1 cellular context compared by ENCODE assay signal in the genomic region with DNA sequence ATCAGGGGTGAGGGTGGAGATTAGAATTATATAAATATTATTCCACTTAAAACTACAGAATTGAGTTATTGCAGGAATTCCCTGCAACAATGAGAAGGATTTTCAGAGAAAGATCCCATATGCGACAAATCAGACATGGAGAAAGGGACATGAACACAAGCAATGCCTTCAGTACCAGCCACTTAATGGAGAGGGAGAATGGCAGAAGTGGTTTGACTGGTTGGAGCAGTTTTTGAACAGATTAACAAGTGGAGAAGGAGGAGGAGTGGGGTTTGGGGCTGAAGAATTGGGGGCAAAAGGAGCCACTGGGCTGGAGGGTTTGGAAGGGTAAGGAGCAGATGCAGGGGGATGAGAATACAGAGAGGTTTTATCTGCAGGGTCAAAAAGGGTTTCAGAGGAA.
TF ChIP-seq lines count a peak whose summit lies in the region.

No MANE protein-coding gene starts in this region.

TF ChIP-seq in WTC11, 78 proteins besides CTCF, POLR2A, EP300 and RAD21 (continued from another document):
- TF ChIP-seq, protein P1, sequence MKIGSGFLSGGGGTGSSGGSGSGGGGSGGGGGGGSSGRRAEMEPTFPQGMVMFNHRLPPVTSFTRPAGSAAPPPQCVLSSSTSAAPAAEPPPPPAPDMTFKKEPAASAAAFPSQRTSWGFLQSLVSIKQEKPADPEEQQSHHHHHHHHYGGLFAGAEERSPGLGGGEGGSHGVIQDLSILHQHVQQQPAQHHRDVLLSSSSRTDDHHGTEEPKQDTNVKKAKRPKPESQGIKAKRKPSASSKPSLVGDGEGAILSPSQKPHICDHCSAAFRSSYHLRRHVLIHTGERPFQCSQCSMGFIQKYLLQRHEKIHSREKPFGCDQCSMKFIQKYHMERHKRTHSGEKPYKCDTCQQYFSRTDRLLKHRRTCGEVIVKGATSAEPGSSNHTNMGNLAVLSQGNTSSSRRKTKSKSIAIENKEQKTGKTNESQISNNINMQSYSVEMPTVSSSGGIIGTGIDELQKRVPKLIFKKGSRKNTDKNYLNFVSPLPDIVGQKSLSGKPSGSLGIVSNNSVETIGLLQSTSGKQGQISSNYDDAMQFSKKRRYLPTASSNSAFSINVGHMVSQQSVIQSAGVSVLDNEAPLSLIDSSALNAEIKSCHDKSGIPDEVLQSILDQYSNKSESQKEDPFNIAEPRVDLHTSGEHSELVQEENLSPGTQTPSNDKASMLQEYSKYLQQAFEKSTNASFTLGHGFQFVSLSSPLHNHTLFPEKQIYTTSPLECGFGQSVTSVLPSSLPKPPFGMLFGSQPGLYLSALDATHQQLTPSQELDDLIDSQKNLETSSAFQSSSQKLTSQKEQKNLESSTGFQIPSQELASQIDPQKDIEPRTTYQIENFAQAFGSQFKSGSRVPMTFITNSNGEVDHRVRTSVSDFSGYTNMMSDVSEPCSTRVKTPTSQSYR (CRISPR knock-in tag; IDR thresholded peaks at IDR 0.05), result no peak
- TF ChIP-seq NR1H2 (CRISPR knock-in tag; IDR thresholded peaks at IDR 0.05), result no peak
- TF ChIP-seq GABPB1 (CRISPR knock-in tag; IDR thresholded peaks at IDR 0.05), result no peak
- TF ChIP-seq MXD4 (CRISPR knock-in tag; IDR thresholded peaks at IDR 0.05; ENCODE audit: borderline replicate concordance), result no peak
- no peak for TF ChIP-seq FOXP1 (CRISPR knock-in tag; IDR thresholded peaks at IDR 0.05; ENCODE audit: borderline replicate concordance)
- TF ChIP-seq ELF4 (CRISPR knock-in tag; IDR thresholded peaks at IDR 0.05; ENCODE audit: low read depth), result no peak
- no peak for TF ChIP-seq NFYB (CRISPR knock-in tag; conservative IDR thresholded peaks at IDR 0.05; ENCODE audit: low read depth)
- no peak for TF ChIP-seq TEAD1 (CRISPR knock-in tag; IDR thresholded peaks at IDR 0.05)
- TF ChIP-seq, protein P2, sequence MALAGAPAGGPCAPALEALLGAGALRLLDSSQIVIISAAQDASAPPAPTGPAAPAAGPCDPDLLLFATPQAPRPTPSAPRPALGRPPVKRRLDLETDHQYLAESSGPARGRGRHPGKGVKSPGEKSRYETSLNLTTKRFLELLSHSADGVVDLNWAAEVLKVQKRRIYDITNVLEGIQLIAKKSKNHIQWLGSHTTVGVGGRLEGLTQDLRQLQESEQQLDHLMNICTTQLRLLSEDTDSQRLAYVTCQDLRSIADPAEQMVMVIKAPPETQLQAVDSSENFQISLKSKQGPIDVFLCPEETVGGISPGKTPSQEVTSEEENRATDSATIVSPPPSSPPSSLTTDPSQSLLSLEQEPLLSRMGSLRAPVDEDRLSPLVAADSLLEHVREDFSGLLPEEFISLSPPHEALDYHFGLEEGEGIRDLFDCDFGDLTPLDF (CRISPR knock-in tag; IDR thresholded peaks at IDR 0.05), result no peak
- TF ChIP-seq GTF2I (CRISPR knock-in tag; conservative IDR thresholded peaks at IDR 0.05), result no peak
- TF ChIP-seq, protein P3, sequence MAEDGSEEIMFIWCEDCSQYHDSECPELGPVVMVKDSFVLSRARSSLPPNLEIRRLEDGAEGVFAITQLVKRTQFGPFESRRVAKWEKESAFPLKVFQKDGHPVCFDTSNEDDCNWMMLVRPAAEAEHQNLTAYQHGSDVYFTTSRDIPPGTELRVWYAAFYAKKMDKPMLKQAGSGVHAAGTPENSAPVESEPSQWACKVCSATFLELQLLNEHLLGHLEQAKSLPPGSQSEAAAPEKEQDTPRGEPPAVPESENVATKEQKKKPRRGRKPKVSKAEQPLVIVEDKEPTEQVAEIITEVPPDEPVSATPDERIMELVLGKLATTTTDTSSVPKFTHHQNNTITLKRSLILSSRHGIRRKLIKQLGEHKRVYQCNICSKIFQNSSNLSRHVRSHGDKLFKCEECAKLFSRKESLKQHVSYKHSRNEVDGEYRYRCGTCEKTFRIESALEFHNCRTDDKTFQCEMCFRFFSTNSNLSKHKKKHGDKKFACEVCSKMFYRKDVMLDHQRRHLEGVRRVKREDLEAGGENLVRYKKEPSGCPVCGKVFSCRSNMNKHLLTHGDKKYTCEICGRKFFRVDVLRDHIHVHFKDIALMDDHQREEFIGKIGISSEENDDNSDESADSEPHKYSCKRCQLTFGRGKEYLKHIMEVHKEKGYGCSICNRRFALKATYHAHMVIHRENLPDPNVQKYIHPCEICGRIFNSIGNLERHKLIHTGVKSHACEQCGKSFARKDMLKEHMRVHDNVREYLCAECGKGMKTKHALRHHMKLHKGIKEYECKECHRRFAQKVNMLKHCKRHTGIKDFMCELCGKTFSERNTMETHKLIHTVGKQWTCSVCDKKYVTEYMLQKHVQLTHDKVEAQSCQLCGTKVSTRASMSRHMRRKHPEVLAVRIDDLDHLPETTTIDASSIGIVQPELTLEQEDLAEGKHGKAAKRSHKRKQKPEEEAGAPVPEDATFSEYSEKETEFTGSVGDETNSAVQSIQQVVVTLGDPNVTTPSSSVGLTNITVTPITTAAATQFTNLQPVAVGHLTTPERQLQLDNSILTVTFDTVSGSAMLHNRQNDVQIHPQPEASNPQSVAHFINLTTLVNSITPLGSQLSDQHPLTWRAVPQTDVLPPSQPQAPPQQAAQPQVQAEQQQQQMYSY (CRISPR knock-in tag; IDR thresholded peaks at IDR 0.05), result no peak
- TF ChIP-seq, protein P4, sequence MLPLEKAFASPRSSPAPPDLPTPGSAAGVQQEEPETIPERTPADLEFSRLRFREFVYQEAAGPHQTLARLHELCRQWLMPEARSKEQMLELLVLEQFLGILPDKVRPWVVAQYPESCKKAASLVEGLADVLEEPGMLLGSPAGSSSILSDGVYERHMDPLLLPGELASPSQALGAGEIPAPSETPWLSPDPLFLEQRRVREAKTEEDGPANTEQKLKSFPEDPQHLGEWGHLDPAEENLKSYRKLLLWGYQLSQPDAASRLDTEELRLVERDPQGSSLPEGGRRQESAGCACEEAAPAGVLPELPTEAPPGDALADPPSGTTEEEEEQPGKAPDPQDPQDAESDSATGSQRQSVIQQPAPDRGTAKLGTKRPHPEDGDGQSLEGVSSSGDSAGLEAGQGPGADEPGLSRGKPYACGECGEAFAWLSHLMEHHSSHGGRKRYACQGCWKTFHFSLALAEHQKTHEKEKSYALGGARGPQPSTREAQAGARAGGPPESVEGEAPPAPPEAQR (CRISPR knock-in tag; IDR thresholded peaks at IDR 0.05), result no peak
